Comparison of ENCODE assay signal across 24 cellular contexts in genomic region chr21:30126575-30126974, GRCh38. TPM values are rescaled to one million over a fixed set of nuclear protein-coding genes. Genes with fewer than 3 reads are reported as not detected.
"Had no signal": no experiment of that assay in that cellular context is flagged by ENCODE, and none has a peak within 500 bp of the region (broad histone marks: within the 10 kb centered on the region; RNA-seq: fewer than 3 reads in every experiment).

No MANE protein-coding gene starts in this region.

- H3K4me3 ChIP-seq: dorsolateral prefrontal cortex, gastrocnemius medialis, heart right ventricle, right atrium auricular region, sigmoid colon, skin epidermis, suprapubic skin, thyroid gland had no signal

- H3K36me3 ChIP-seq: gastrocnemius medialis, heart right ventricle, right atrium auricular region, sigmoid colon, suprapubic skin, thyroid gland had no signal

- DNase-seq: cortex of kidney; dorsolateral prefrontal cortex; effector CD8-positive, alpha-beta T cell; gastrocnemius medialis; heart right ventricle; hypothalamus; natural killer cell; sigmoid colon; stimulated activated CD4-positive, alpha-beta T cell treated with anti-CD3 and anti-CD28 coated beads, Interleukin-12 subunit alpha, Interleukin-12 subunit beta, amount 100 ng/mL, for 4 hours; stimulated activated naive CD4-positive, alpha-beta T cell treated with Interleukin-2 at 50 U/mL for 16 hours; thyroid gland had no signal

- H3K27ac ChIP-seq: dorsolateral prefrontal cortex, gastrocnemius medialis, heart right ventricle, right atrium auricular region, sigmoid colon, skin epidermis, suprapubic skin, thyroid gland had no signal

- H3K36me3 Mint-ChIP-seq: memory B cell, mesothelial cell of epicardium, natural killer cell, type B pancreatic cell had no signal

- H3K4me1 Mint-ChIP-seq: memory B cell, natural killer cell, neural crest cell had no signal

- H3K9me3 Mint-ChIP-seq: mesothelial cell of epicardium, neural crest cell, type B pancreatic cell had no signal

- H3K9me3 ChIP-seq: gastrocnemius medialis, heart right ventricle, right atrium auricular region, sigmoid colon, suprapubic skin, thyroid gland had no signal

- H3K27ac Mint-ChIP-seq: memory B cell, mesothelial cell of epicardium, natural killer cell, type B pancreatic cell had no signal

- H3K27me3 Mint-ChIP-seq: memory B cell, type B pancreatic cell had no signal

- H3K4me3 Mint-ChIP-seq: memory B cell, mesothelial cell of epicardium, natural killer cell, neural crest cell, type B pancreatic cell had no signal

- H3K27me3 ChIP-seq: dorsolateral prefrontal cortex, gastrocnemius medialis, heart right ventricle, right atrium auricular region, sigmoid colon, suprapubic skin, thyroid gland had no signal

- ATAC-seq: gastrocnemius medialis, heart right ventricle, left lobe of liver, natural killer cell had no signal

- H3K4me1 ChIP-seq: gastrocnemius medialis, heart right ventricle, right atrium auricular region, sigmoid colon, suprapubic skin, thyroid gland had no signal

RNA-seq across cellular contexts. Expression of gene CLDN17, which starts 40.0 kb away (rescaled TPM):
- total RNA-seq: dorsolateral prefrontal cortex, fibroblast of lung, gastrocnemius medialis, heart right ventricle, left lobe of liver, mesothelial cell of epicardium, mucosa of gallbladder, myocyte, natural killer cell, neural crest cell, osteocyte, posterior vena cava, right atrium auricular region, sigmoid colon, suprapubic skin, thyroid gland had no signal
- polyA plus RNA-seq: fibroblast of lung, heart right ventricle, sigmoid colon had no signal
